ENCODE assay signal across 23 cellular contexts in the genomic region with DNA sequence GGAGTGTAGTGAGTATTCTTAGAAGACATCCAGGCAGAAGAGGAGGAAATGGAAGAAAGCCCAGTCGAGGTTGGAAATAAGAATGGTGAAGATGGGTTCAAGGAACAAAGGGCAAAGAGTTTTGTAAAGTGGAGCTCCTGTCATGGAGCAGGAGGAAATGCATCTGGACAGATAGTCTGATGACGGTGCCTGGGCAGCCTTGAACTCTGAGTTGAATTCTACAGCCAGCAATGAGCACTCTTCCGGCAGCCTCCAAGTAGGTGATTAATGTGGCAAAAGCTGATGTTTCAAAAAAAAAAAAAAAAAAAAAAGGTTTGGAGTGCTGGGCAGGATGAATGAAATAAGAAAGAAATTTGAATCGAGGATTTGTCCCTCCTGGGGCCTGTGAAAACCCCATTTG.
A peak's percentile ranks its signal among the peaks of the same experiment; 100 is the strongest.
DNase-seq lines count a peak whose midpoint lies in the region; TF ChIP-seq lines count a peak whose summit lies in the region.
"Had no signal": no experiment of that assay in that cellular context is flagged by ENCODE, and none has a peak within 500 bp of the region (broad histone marks: within the 10 kb centered on the region; RNA-seq: fewer than 3 reads in every experiment).

No MANE protein-coding gene starts in this region.

- TF ChIP-seq POLR2A in ovary (IDR thresholded peaks at IDR 0.05) (no peak), tibial nerve (IDR thresholded peaks at IDR 0.05) (no peak)

- H3K36me3 ChIP-seq in WERI-Rb-1 = no peaks in the 10 kb centered on the region
- no peaks in the 10 kb centered on the region for H3K36me3 ChIP-seq in ovary
- no peaks in the 10 kb centered on the region for H3K36me3 ChIP-seq in tibial nerve
- H3K36me3 ChIP-seq: BE2C, BLaER1 had no signal

- H3K4me3 ChIP-seq in WERI-Rb-1 (ENCODE audit: low read depth, low read length) (no peak overlapping the region), ovary (no peak overlapping the region), tibial nerve (no peak overlapping the region)
- H3K4me3 ChIP-seq: BLaER1, GM12878 had no signal

- DNase-seq in WERI-Rb-1 (peak; percentile 14), left kidney (ENCODE audit: low read depth, low spot score) (peak; percentile 24), ovary (peak; percentile 67 to 79 (median 72)), NAMALWA (ENCODE audit: low spot score) (no peak), tibial nerve (ENCODE audit: low spot score in 2 of 2) (no peak), mesenteric fat pad (ENCODE audit: low spot score) (no peak)
- DNase-seq: 8988T; ACHN; BE2C; C1 segment of cervical spinal cord; CD4-positive, alpha-beta memory T cell; CD4-positive, CD25-positive, alpha-beta regulatory T cell; CD8-positive, alpha-beta memory T cell; COR-L47; DMS 273 treated with DMSO at 0.1 percent for 48 hours; DMS153; DMS53; DMS79; DND-41; EL; GDM1 had no signal

- TF ChIP-seq CTCF in WERI-Rb-1 (IDR thresholded peaks at IDR 0.05; ENCODE audit: low read depth, low read length) (no peak), ovary (IDR thresholded peaks at IDR 0.05) (no peak), tibial nerve (IDR thresholded peaks at IDR 0.05) (no peak)

- peak overlapping the region; percentile 72 for H3K27ac ChIP-seq in WERI-Rb-1
- H3K27ac ChIP-seq in ovary = no peak overlapping the region
- no peak overlapping the region for H3K27ac ChIP-seq in tibial nerve
- H3K27ac ChIP-seq: BLaER1 had no signal

- WGBS in ovary, 3 donors = 9 to 19% (median 17%) methylated on average over 4 of the region's 4 CpGs
- 45 to 55% methylated on average over 4 of the region's 4 CpGs for WGBS in tibial nerve, 2 donors

- intact Hi-C loops in ovary (cut with DNase I) = no loop called here

- no peaks in the 10 kb centered on the region for H3K9me3 ChIP-seq in WERI-Rb-1 (ENCODE audit: severe bottlenecking)
- no peaks in the 10 kb centered on the region for H3K9me3 ChIP-seq in ovary
- H3K9me3 ChIP-seq in tibial nerve = no peaks in the 10 kb centered on the region
- H3K9me3 ChIP-seq: BE2C had no signal

- no peak for TF ChIP-seq EP300 in ovary (IDR thresholded peaks at IDR 0.05)
- TF ChIP-seq EP300 in tibial nerve (IDR thresholded peaks at IDR 0.05) = no peak

- H3K4me1 ChIP-seq in ovary (ENCODE audit: insufficient read depth) (peaks cover 5% of the 10 kb centered on the region), tibial nerve (no peaks in the 10 kb centered on the region)
- H3K4me1 ChIP-seq: BLaER1 had no signal

- no peaks in the 10 kb centered on the region for H3K27me3 ChIP-seq in WERI-Rb-1 (ENCODE audit: insufficient read depth, low read depth, severe bottlenecking)
- no peaks in the 10 kb centered on the region for H3K27me3 ChIP-seq in ovary
- H3K27me3 ChIP-seq in tibial nerve = no peaks in the 10 kb centered on the region
- H3K27me3 ChIP-seq: BE2C, BLaER1 had no signal

Comparison
In these comparisons a context has a peak if more than half of its experiments do, and no peak if none do; other contexts are left out.
1. DNase-seq: peak in WERI-Rb-1 (single experiment), left kidney (single experiment) and ovary (5 of 5); none in NAMALWA (single experiment), tibial nerve (0 of 2) and mesenteric fat pad (single experiment).